Comparison of ENCODE assay signal across 20 cellular contexts in the genomic region with DNA sequence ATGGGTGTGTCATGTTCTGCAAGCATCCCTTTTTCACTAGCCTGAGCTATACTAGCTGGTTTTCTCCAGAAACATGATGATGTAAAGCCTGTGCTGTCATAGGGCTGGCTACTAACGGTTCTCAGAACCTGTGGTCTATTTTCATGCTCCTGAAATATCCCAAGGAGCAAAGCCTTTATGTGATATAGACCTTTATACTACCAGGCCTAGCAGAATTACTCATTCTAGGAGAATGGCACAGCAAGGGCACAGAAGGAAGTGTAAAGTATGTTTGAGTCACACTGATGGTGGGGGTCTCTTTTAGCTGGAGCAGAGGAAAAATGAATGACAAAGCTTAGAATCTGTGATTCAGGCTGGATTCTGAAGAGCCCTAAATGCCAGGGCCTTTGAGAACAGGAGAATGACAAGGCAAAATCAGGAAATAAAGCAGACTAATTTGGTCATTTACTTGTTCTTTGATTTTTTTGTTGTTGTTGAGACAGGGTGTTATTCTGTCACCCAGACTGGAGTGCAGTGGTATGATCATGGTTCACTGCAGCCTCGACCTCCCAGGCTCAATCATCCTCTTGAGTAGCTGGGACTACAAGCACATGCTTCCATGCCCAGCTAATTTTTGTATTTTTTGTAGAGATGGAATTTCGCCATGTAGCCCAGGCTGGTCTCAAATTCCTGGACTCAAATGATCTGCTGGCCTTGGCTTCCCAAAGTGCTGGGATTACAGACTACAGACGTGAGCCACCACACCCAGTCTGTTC. TPM values are rescaled to one million over a fixed set of nuclear protein-coding genes. Genes with fewer than 3 reads are reported as not detected.
A peak's percentile ranks its signal among the peaks of the same experiment; 100 is the strongest.
DNase-seq lines count a peak whose midpoint lies in the region; ATAC-seq, FAIRE-seq and TF ChIP-seq lines count a peak whose summit lies in the region.
"Had no signal": no experiment of that assay in that cellular context is flagged by ENCODE, and none has a peak within 500 bp of the region (broad histone marks: within the 10 kb centered on the region; RNA-seq: fewer than 3 reads in every experiment).

No MANE protein-coding gene starts in this region.

- peak in 1 of 2 experiments; percentile 32 for DNase-seq in A549 (ENCODE audit: low read depth in 1 of 2, low spot score in 1 of 2)
- peak; percentile 3 for DNase-seq in amniotic stem cell (lab: John Stamatoyannopoulos, UW)
- DNase-seq in foreskin keratinocyte: no peak
- DNase-seq in amygdala (lab: John Stamatoyannopoulos, UW): no peak
- DNase-seq in COLO829 (ENCODE audit: low spot score): no peak
- DNase-seq in NCI-H69 (lab: John Stamatoyannopoulos, UW): no peak
- DNase-seq: 8988T; activated CD8-positive, alpha-beta memory T cell treated with anti-CD3 and anti-CD28 coated beads, Interleukin-2, amount 50 U/mL, for 4 hours; activated gamma-delta T cell; dermis blood vessel endothelial cell; kidney; MV-4-11; NCI-H2029 treated with DMSO at 0.1 percent for 48 hours; NCI-H510A treated with DMSO at 0.1 percent for 48 hours; retina; stimulated activated naive CD4-positive, alpha-beta T cell treated with Interleukin-2 at 50 U/mL for 16 hours; T-helper 9 cell had no signal

- CTCF ChIA-PET in A549 (lab: Yijun Ruan, JAX): interaction anchor here (1.3 to 4.0 kb wide), 2 partner anchors 10 to 27 kb away, joined by 3 to 26 read pairs; no protein-coding TSS in a partner anchor

- H3K36me3 ChIP-seq in HUES48 (ENCODE audit: control insufficient read depth, insufficient read depth, low read length): no peaks in the 10 kb centered on the region

- peak; percentile 70 for FAIRE-seq in A549 (lab: Jason Lieb, UNC)
- FAIRE-seq: kidney had no signal

- no peak for TF ChIP-seq CTCF in A549 (IDR thresholded peaks at IDR 0.05)
- TF ChIP-seq CTCF in foreskin keratinocyte (conservative IDR thresholded peaks at IDR 0.05): no peak

- ATAC-seq in A549: peak; percentile 51 to 54
- peak; percentile 19 for ATAC-seq in foreskin keratinocyte
- no peak for ATAC-seq in GM18502 (IDR thresholded peaks at IDR 0.05; ENCODE audit: poor library complexity, unreplicated experiment)
- ATAC-seq: esophagus mucosa had no signal

- H3K27me3 ChIP-seq in HUES48 (ENCODE audit: control insufficient read depth, insufficient read depth, low read length) (peaks cover 15% of the 10 kb centered on the region), foreskin keratinocyte (no peaks in the 10 kb centered on the region)

- no peak for TF ChIP-seq EP300 in A549 (IDR thresholded peaks at IDR 0.05)

- H3K27ac ChIP-seq in A549 (peak overlapping the region; percentile 73 to 77), HUES48 (ENCODE audit: low read depth, low read length) (peak overlapping the region; percentile 53), foreskin keratinocyte (no peak overlapping the region)

- WGBS in A549 (ENCODE audit: missing lambda C conversion rate): 41% methylated on average over 4 of the region's 4 CpGs

- no peak overlapping the region for H3K9ac ChIP-seq in HUES48 (ENCODE audit: low read depth, low read length)

- TF ChIP-seq RAD21 in A549 (conservative IDR thresholded peaks at IDR 0.05 in 1 of 2, IDR thresholded peaks at IDR 0.05 in 1 of 2): no peak

- H3K4me3 ChIP-seq in A549 (no peak overlapping the region), HUES48 (ENCODE audit: low read depth, low read length) (no peak overlapping the region)

- peak overlapping the region; percentile 61 for H3K4me2 ChIP-seq in A549

- H3K4me1 ChIP-seq in A549: peaks cover 51% of the 10 kb centered on the region
- 0 out of 2 replicates have a peak, but pooled peaks cover 2% of the 10 kb centered on the region for H3K4me1 ChIP-seq in HUES48 (ENCODE audit: control insufficient read depth, insufficient read depth, low read length)
- H3K4me1 ChIP-seq in foreskin keratinocyte: peaks cover 5% of the 10 kb centered on the region

- no peaks in the 10 kb centered on the region for H3K9me3 ChIP-seq in A549
- H3K9me3 ChIP-seq in HUES48 (ENCODE audit: control insufficient read depth, insufficient read depth, low read length): no peaks in the 10 kb centered on the region

- no peak for TF ChIP-seq POLR2A in A549 (IDR thresholded peaks at IDR 0.05; ENCODE audit: low read length)

- POLR2A ChIA-PET in A549 (lab: Yijun Ruan, JAX): interaction anchor here (1.2 to 1.5 kb wide), 2 partner anchors 10 to 46 kb away, joined by 4 to 10 read pairs; a partner anchor contains a TSS

TF ChIP-seq in A549, 52 proteins besides CTCF, POLR2A, EP300 and RAD21:
- TF ChIP-seq, protein P1, sequence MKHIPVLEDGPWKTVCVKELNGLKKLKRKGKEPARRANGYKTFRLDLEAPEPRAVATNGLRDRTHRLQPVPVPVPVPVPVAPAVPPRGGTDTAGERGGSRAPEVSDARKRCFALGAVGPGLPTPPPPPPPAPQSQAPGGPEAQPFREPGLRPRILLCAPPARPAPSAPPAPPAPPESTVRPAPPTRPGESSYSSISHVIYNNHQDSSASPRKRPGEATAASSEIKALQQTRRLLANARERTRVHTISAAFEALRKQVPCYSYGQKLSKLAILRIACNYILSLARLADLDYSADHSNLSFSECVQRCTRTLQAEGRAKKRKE (CRISPR knock-in tag; IDR thresholded peaks at IDR 0.05; ENCODE audit: low read depth): no peak
- TF ChIP-seq CHD2 (IDR thresholded peaks at IDR 0.05; ENCODE audit: low read length, partially characterized antibody) (no peak), EHMT2 (IDR thresholded peaks at IDR 0.05; ENCODE audit: low read depth) (no peak), MAFK (IDR thresholded peaks at IDR 0.05; ENCODE audit: partially characterized antibody) (peak; percentile 69), FOSL2 (IDR thresholded peaks at IDR 0.05) (no peak), FOSL2 (CRISPR knock-in tag; IDR thresholded peaks at IDR 0.05) (0 out of 2 replicates have a peak, but pooled peaks have one; percentile 28)

RNA-seq across cellular contexts. Expression of a gene that starts 11.8 kb away (rescaled TPM):
- 29.7 and 40.7 TPM in 2 replicates for polyA plus RNA-seq in A549 (2011; rRNA removed)
- polyA plus RNA-seq in A549 (2012; cell fraction: cytosol; rRNA removed): 18.1 and 18.9 TPM in 2 replicates
- polyA plus RNA-seq in A549 (2012; cell fraction: nucleus; rRNA removed): 11.1 and 16.2 TPM in 2 replicates
- 35.1 to 42.1 TPM (median 40.5 TPM) in 3 replicates for polyA plus RNA-seq in A549 (2017; fragmentation: RNase III; extraction: RNeasy Plus Mini Kit Qiagen cat#74134 plus additional on column Dnase treatment)
- 2.9 and 3.1 TPM in 2 replicates for polyA minus RNA-seq in A549 (2011; rRNA and poly(A)+ RNA removed)
- 12.6 and 13.4 TPM in 2 replicates for total RNA-seq in foreskin keratinocyte
- polyA plus RNA-seq in foreskin keratinocyte: 11.6 and 13.9 TPM in 2 replicates

RNA-seq across cellular contexts. Expression of a gene that starts 32.8 kb away (rescaled TPM):
- 3.6 and 6.6 TPM in 2 replicates for polyA plus RNA-seq in A549 (2011; rRNA removed)
- 2.6 and 3.7 TPM in 2 replicates for polyA plus RNA-seq in A549 (2012; cell fraction: cytosol; rRNA removed)
- polyA plus RNA-seq in A549 (2012; cell fraction: nucleus; rRNA removed): 0.48 and 1.2 TPM in 2 replicates
- 18.8 to 24.0 TPM (median 23.9 TPM) in 3 replicates for polyA plus RNA-seq in A549 (2017; fragmentation: RNase III; extraction: RNeasy Plus Mini Kit Qiagen cat#74134 plus additional on column Dnase treatment)
- 0.68 and 0.95 TPM in 2 replicates for polyA minus RNA-seq in A549 (2011; rRNA and poly(A)+ RNA removed)
- total RNA-seq in foreskin keratinocyte: 31.7 and 46.4 TPM in 2 replicates
- polyA plus RNA-seq in foreskin keratinocyte: 60.8 and 67.7 TPM in 2 replicates

RNA-seq across cellular contexts. Expression of a gene that starts 45.9 kb away (rescaled TPM):
- polyA plus RNA-seq in A549 (2011; rRNA removed): 572 and 582 TPM in 2 replicates
- polyA plus RNA-seq in A549 (2012; cell fraction: cytosol; rRNA removed): 203 and 213 TPM in 2 replicates
- 126 and 251 TPM in 2 replicates for polyA plus RNA-seq in A549 (2012; cell fraction: nucleus; rRNA removed)
- 482 to 521 TPM (median 493 TPM) in 3 replicates for polyA plus RNA-seq in A549 (2017; fragmentation: RNase III; extraction: RNeasy Plus Mini Kit Qiagen cat#74134 plus additional on column Dnase treatment)
- 155 and 169 TPM in 2 replicates for polyA minus RNA-seq in A549 (2011; rRNA and poly(A)+ RNA removed)
- 375 and 426 TPM in 2 replicates for total RNA-seq in foreskin keratinocyte
- 213 and 226 TPM in 2 replicates for polyA plus RNA-seq in foreskin keratinocyte

RNA-seq across cellular contexts. Expression of a gene that starts 55.3 kb away (rescaled TPM):
- polyA plus RNA-seq in A549 (2011; rRNA removed): 35.2 and 57.2 TPM in 2 replicates
- 18.8 and 23.9 TPM in 2 replicates for polyA plus RNA-seq in A549 (2012; cell fraction: cytosol; rRNA removed)
- polyA plus RNA-seq in A549 (2012; cell fraction: nucleus; rRNA removed): 6.9 and 9.6 TPM in 2 replicates
- polyA plus RNA-seq in A549 (2017; fragmentation: RNase III; extraction: RNeasy Plus Mini Kit Qiagen cat#74134 plus additional on column Dnase treatment): 173 to 195 TPM (median 192 TPM) in 3 replicates
- polyA minus RNA-seq in A549 (2011; rRNA and poly(A)+ RNA removed): 9.0 and 9.8 TPM in 2 replicates
- total RNA-seq in foreskin keratinocyte: 85.7 and 101 TPM in 2 replicates
- 146 and 159 TPM in 2 replicates for polyA plus RNA-seq in foreskin keratinocyte
